1 cellular context compared by ENCODE assay signal in genomic region chr6:19538086-19538485, GRCh38.
TF ChIP-seq lines count a peak whose summit lies in the region.

No MANE protein-coding gene starts in this region.

TF ChIP-seq in GM23338, 12 proteins besides CTCF, POLR2A, EP300 and RAD21 (continued from another document):
- TF ChIP-seq ZNF462 (CRISPR knock-in tag; IDR thresholded peaks at IDR 0.05): no peak
- TF ChIP-seq POLR2AphosphoS5 (IDR thresholded peaks at IDR 0.05; ENCODE audit: low read depth): no peak
- no peak for TF ChIP-seq ZNF114 (CRISPR knock-in tag; IDR thresholded peaks at IDR 0.05)
- no peak for TF ChIP-seq ETS1 (IDR thresholded peaks at IDR 0.05)
- no peak for TF ChIP-seq NANOG (IDR thresholded peaks at IDR 0.05; ENCODE audit: borderline replicate concordance)
- TF ChIP-seq CREB1 (CRISPR knock-in tag; IDR thresholded peaks at IDR 0.05; ENCODE audit: low read depth): no peak
- TF ChIP-seq REST (IDR thresholded peaks at IDR 0.05; ENCODE audit: unreplicated experiment): no peak
